Comparison of ENCODE assay signal across 26 cellular contexts in genomic region chr10:78761241-78761825, GRCh38.
DNase-seq lines count a peak whose midpoint lies in the region; FAIRE-seq and TF ChIP-seq lines count a peak whose summit lies in the region.
"Had no signal": no experiment of that assay in that cellular context is flagged by ENCODE, and none has a peak within 500 bp of the region (broad histone marks: within the 10 kb centered on the region; RNA-seq: fewer than 3 reads in every experiment).

No MANE protein-coding gene starts in this region.

- H3K27ac ChIP-seq in substantia nigra (ENCODE audit: low read depth, low read length, poor library complexity, severe bottlenecking), result peak overlapping the region; percentile 52
- H3K27ac ChIP-seq: 22Rv1, BLaER1, KMS-11, RWPE1 had no signal

- peak overlapping the region; percentile 39 to 93 (median 60) for H3K27ac Mint-ChIP-seq in brain
- H3K27ac Mint-ChIP-seq in nephron, result peak overlapping the region in 2 of 3 experiments; percentile 65 to 84
- H3K27ac Mint-ChIP-seq: CD4-positive, alpha-beta memory T cell; H9; HFFc6 had no signal

- FAIRE-seq in urothelium cell line (lab: Jason Lieb, UNC), result no peak
- FAIRE-seq: GM12891 had no signal

- H3K4me3 Mint-ChIP-seq in brain (no peak overlapping the region), nephron (no peak overlapping the region)
- H3K4me3 Mint-ChIP-seq: CD4-positive, alpha-beta memory T cell; H9; HFFc6 had no signal

- H3K27me3 Mint-ChIP-seq in brain (peaks cover 6% of the 10 kb centered on the region), nephron (ENCODE audit: low read depth) (peaks cover 29% of the 10 kb centered on the region)

- H3K9me3 Mint-ChIP-seq in brain, result peaks cover 0 to 5% (median 0%) of the 10 kb centered on the region in 5 experiments
- H3K9me3 Mint-ChIP-seq in nephron, result no peaks in the 10 kb centered on the region
- H3K9me3 Mint-ChIP-seq: H9, HFFc6 had no signal

- H3K4me1 Mint-ChIP-seq in brain (peaks cover 84% of the 10 kb centered on the region), nephron (peaks cover 78% of the 10 kb centered on the region)
- H3K4me1 Mint-ChIP-seq: CD4-positive, alpha-beta memory T cell had no signal

- no peak for TF ChIP-seq CTCF in brain (conservative IDR thresholded peaks at IDR 0.05)
- no peak for TF ChIP-seq CTCF in nephron (IDR thresholded peaks at IDR 0.05; ENCODE audit: unreplicated experiment in 3 of 3)

- H3K36me3 Mint-ChIP-seq in brain, result no peaks in the 10 kb centered on the region
- no peaks in the 10 kb centered on the region for H3K36me3 Mint-ChIP-seq in nephron (ENCODE audit: low read depth)
- H3K36me3 Mint-ChIP-seq: CD4-positive, alpha-beta memory T cell had no signal

- DNase-seq in NCI-H1694 treated with DMSO at 0.1 percent for 48 hours (lab: John Stamatoyannopoulos, UW), result peak; percentile 15
- no peak for DNase-seq in NCI-H1694 (lab: John Stamatoyannopoulos, UW)
- peak in 8 of 49 donors; percentile 12 to 68 (median 32) for DNase-seq in substantia nigra (lab: John Stamatoyannopoulos, UW)
- DNase-seq in stimulated activated CD8-positive, alpha-beta memory T cell treated with anti-CD3 and anti-CD28 coated beads, Interleukin-4, amount 100 ng/mL, for 48 hours, result no peak
- DNase-seq in urothelium cell line (ENCODE audit: low spot score), result no peak
- DNase-seq in HK-2 (ENCODE audit: unreplicated experiment), result no peak
- DNase-seq: ACHN; CD4-positive, alpha-beta memory T cell; DND-41; H9; HFFc6; IMR-90; NCI-H1092 treated with DMSO at 0.1 percent for 48 hours; NCI-H1436 treated with DMSO at 0.1 percent for 48 hours; NCI-H2029 treated with DMSO at 0.1 percent for 48 hours; NCI-H510A treated with DMSO at 0.1 percent for 48 hours; NCI-H748 treated with DMSO at 0.1 percent for 48 hours; SHP77 treated with DMSO at 0.1 percent for 48 hours; SK-N-SH had no signal
